In the genomic region with DNA sequence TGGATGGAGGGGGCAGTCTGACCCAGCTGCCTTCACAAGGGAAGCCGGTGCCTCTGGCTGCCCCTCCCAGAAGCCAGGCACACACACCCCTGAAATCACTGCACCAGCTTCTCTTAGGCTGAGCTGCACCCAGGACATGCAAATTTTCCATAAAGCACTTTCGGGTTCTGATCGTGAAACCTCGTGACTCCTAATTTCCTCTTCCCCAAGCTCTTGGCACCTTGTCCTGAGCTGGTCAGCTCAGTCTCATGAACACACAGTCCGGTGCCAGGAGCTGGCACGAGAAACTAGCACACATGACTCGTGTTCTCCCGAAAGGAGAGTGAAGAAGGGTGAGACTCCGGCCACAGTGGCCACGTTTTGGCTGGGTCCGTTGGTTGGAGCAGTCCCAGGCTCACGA, we compare ENCODE assay signal across 13 cellular contexts. TPM values are rescaled to one million over a fixed set of nuclear protein-coding genes. Genes with fewer than 3 reads are reported as not detected.
A peak's percentile ranks its signal among the peaks of the same experiment; 100 is the strongest.
DNase-seq lines count a peak whose midpoint lies in the region; ATAC-seq and TF ChIP-seq lines count a peak whose summit lies in the region.
"Had no signal": no experiment of that assay in that cellular context is flagged by ENCODE, and none has a peak within 500 bp of the region (broad histone marks: within the 10 kb centered on the region; RNA-seq: fewer than 3 reads in every experiment).

No MANE protein-coding gene starts in this region.

- H3K27ac ChIP-seq in trophoblast cell (ENCODE audit: low read depth, low read length): no peak overlapping the region
- H3K27ac ChIP-seq: BLaER1 had no signal

- H3K4me3 ChIP-seq in fibroblast of villous mesenchyme (ENCODE audit: low read depth, low read length) (no peak overlapping the region), trophoblast cell (ENCODE audit: low read depth, low read length) (no peak overlapping the region)
- H3K4me3 ChIP-seq: BLaER1 had no signal

- no peak overlapping the region for H3K4ac ChIP-seq in trophoblast cell (ENCODE audit: low read depth, low read length)

- H3K79me1 ChIP-seq in trophoblast cell (ENCODE audit: low read length): no peaks in the 10 kb centered on the region

- H3K18ac ChIP-seq in trophoblast cell (ENCODE audit: low read length): no peak overlapping the region

- no peak overlapping the region for H4K8ac ChIP-seq in trophoblast cell (ENCODE audit: low read depth, low read length)

- no peak overlapping the region for H3K14ac ChIP-seq in trophoblast cell (ENCODE audit: low read length)

- H2BK12ac ChIP-seq in trophoblast cell (ENCODE audit: low read length): no peak overlapping the region

- no peak overlapping the region for H2BK120ac ChIP-seq in trophoblast cell (ENCODE audit: insufficient read depth, low read length, poor library complexity)

- H2AFZ ChIP-seq in trophoblast cell (ENCODE audit: insufficient read depth, low read length, poor library complexity): no peak overlapping the region

- no peak overlapping the region for H3K9ac ChIP-seq in trophoblast cell (ENCODE audit: low read length)
- H3K9ac ChIP-seq: BLaER1 had no signal

- peaks cover 3% of the 10 kb centered on the region for H3K9me3 ChIP-seq in trophoblast cell (ENCODE audit: insufficient read depth, low read depth, low read length)
- H3K9me3 ChIP-seq: BLaER1 had no signal

- H3K36me3 ChIP-seq in trophoblast cell (ENCODE audit: control insufficient read depth in 1 of 2, insufficient read depth in 2 of 2, low read length in 2 of 2): no peaks in the 10 kb centered on the region
- H3K36me3 ChIP-seq: BLaER1 had no signal

- peak; percentile 66 for DNase-seq in AG20443 (ENCODE audit: low spot score)
- DNase-seq in RPMI7951 (ENCODE audit: low read depth): peak; percentile 71
- peak; percentile 36 for DNase-seq in fibroblast of villous mesenchyme (ENCODE audit: low read depth)
- peak; percentile 37 to 50 for DNase-seq in trophoblast cell
- no peak for DNase-seq in H4 (ENCODE audit: low spot score)
- no peak for DNase-seq in COR-L47 (lab: John Stamatoyannopoulos, UW)
- DNase-seq: activated CD4-positive, alpha-beta T cell treated with anti-CD3 and anti-CD28 coated beads for 1 hour; NCI-H510A treated with DMSO at 0.1 percent for 48 hours; retina; stimulated activated naive CD4-positive, alpha-beta T cell treated with Interleukin-2 at 50 U/mL for 16 hours had no signal

- ATAC-seq in GM21528 (IDR thresholded peaks at IDR 0.05; ENCODE audit: low FRiP score, unreplicated experiment): no peak
- no peak for ATAC-seq in HG03521 (IDR thresholded peaks at IDR 0.05; ENCODE audit: unreplicated experiment)

- no peak overlapping the region for H2BK5ac ChIP-seq in trophoblast cell (ENCODE audit: low read depth, low read length, poor library complexity)

- H3K4me2 ChIP-seq in trophoblast cell (ENCODE audit: low read length): no peak overlapping the region
- H3K4me2 ChIP-seq: BLaER1 had no signal

- H3K79me2 ChIP-seq in trophoblast cell (ENCODE audit: control insufficient read depth, insufficient read depth, low read length, poor library complexity): no peaks in the 10 kb centered on the region

- H3K27me3 ChIP-seq in trophoblast cell (ENCODE audit: insufficient read depth, low read length): no peaks in the 10 kb centered on the region

- H3K23ac ChIP-seq in trophoblast cell (ENCODE audit: low read length): no peak overlapping the region

- TF ChIP-seq CTCF in fibroblast of villous mesenchyme (IDR thresholded peaks at IDR 0.05; ENCODE audit: insufficient read depth, low read depth, low read length): no peak

- WGBS in trophoblast cell (ENCODE audit: extremely low coverage, insufficient coverage, insufficient read length): no CpG with 5 or more reads among the region's 12 CpGs

- no peak overlapping the region for H4K12ac ChIP-seq in trophoblast cell (ENCODE audit: low read depth, low read length)

- H2AK5ac ChIP-seq in trophoblast cell (ENCODE audit: low read length): no peak overlapping the region

- H4K91ac ChIP-seq in trophoblast cell (ENCODE audit: low read depth, low read length): no peak overlapping the region

- no peaks in the 10 kb centered on the region for H3K4me1 ChIP-seq in trophoblast cell (ENCODE audit: control insufficient read depth in 1 of 2, insufficient read depth in 2 of 2, low read length in 2 of 2)

RNA-seq across cellular contexts. Expression of a gene that starts 9.0 kb away (rescaled TPM):
- total RNA-seq in RPMI7951 (2014; rRNA removed; shearing (Covaris generic)): 42.2 and 45.9 TPM in 2 replicates
- total RNA-seq in fibroblast of villous mesenchyme: 51.8 and 68.0 TPM in 2 replicates
- 41.9 and 42.2 TPM in 2 replicates for polyA plus RNA-seq in trophoblast cell (2013)
- 33.3 and 40.0 TPM in 2 replicates for total RNA-seq in H4 (2014; rRNA removed; shearing (Covaris generic))

Comparison
In these comparisons a context has a peak if more than half of its experiments do, and no peak if none do; other contexts are left out.
1. DNase-seq: peak in AG20443 (single experiment), RPMI7951 (single experiment), fibroblast of villous mesenchyme (single experiment) and trophoblast cell (2 of 2); none in H4 (single experiment) and COR-L47 (single experiment).